Comparison of ENCODE assay signal across 27 cellular contexts in genomic region chr19:3902317-3902973, GRCh38. TPM values are rescaled to one million over a fixed set of nuclear protein-coding genes. Genes with fewer than 3 reads are reported as not detected.
A peak's percentile ranks its signal among the peaks of the same experiment; 100 is the strongest.
DNase-seq lines count a peak whose midpoint lies in the region; ATAC-seq, FAIRE-seq and TF ChIP-seq lines count a peak whose summit lies in the region.
"Had no signal": no experiment of that assay in that cellular context is flagged by ENCODE, and none has a peak within 500 bp of the region (broad histone marks: within the 10 kb centered on the region; RNA-seq: fewer than 3 reads in every experiment).

No MANE protein-coding gene starts in this region.

- intact Hi-C loops in HepG2 (cut with micrococcal nuclease; ENCODE audit: unreplicated experiment) (no loop called here), right lobe of liver (cut with DNase I) (no loop called here), ascending aorta (cut with DNase I) (no loop called here)

- in situ Hi-C loops in HepG2 (cut with HindIII; ENCODE audit: extremely low pct_ligation_motif_present, low pct_unique_long_range_greater_than_20kb), result no loop called here

- TF ChIP-seq POLR2A in HepG2 (IDR thresholded peaks at IDR 0.05; ENCODE audit: insufficient read depth in 1 of 2, low read depth in 2 of 2, low read length in 2 of 2) (no peak), right lobe of liver (IDR thresholded peaks at IDR 0.05) (no peak)

- no peak overlapping the region for H2AFZ ChIP-seq in HepG2 (ENCODE audit: low read length)
- H2AFZ ChIP-seq: GM23248 had no signal

- POLR2A ChIA-PET in HepG2 (lab: Yijun Ruan, JAX), result no interaction called here

- no TSS peak for BruUV-seq in HepG2 (replicated peaks; lab: Mats Ljungman, UMichigan)

- no peaks in the 10 kb centered on the region for H3K27me3 Mint-ChIP-seq in T-helper 17 cell

- TF ChIP-seq RAD21 in HepG2 (CRISPR knock-in tag; IDR thresholded peaks at IDR 0.05), result no peak

- FAIRE-seq in HepG2 (lab: Jason Lieb, UNC), result no peak
- FAIRE-seq in bronchial epithelial cell (lab: Jason Lieb, UNC), result peak; percentile 13
- FAIRE-seq: A549, GM12892, GM19239, H1 had no signal

- no peaks in the 10 kb centered on the region for H4K20me1 ChIP-seq in HepG2 (ENCODE audit: insufficient read depth, low read length)

- H3K27ac Mint-ChIP-seq in T-helper 17 cell, result no peak overlapping the region
- H3K27ac Mint-ChIP-seq: CD4-positive, alpha-beta memory T cell; H9; HFFc6 had no signal

- no peak overlapping the region for H3K27ac ChIP-seq in HepG2 (ENCODE audit: extremely low read length, insufficient read depth, low read length)
- no peak overlapping the region for H3K27ac ChIP-seq in right lobe of liver
- no peak overlapping the region for H3K27ac ChIP-seq in ascending aorta
- H3K27ac ChIP-seq: 22Rv1, A549, GM23248 had no signal

- H3K4me1 ChIP-seq in HepG2 (ENCODE audit: insufficient read depth, low read length), result no peaks in the 10 kb centered on the region
- no peaks in the 10 kb centered on the region for H3K4me1 ChIP-seq in right lobe of liver
- no peaks in the 10 kb centered on the region for H3K4me1 ChIP-seq in ascending aorta
- H3K4me1 ChIP-seq: A549 had no signal

- DNase-seq in HepG2 (ENCODE audit: low spot score) (no peak), right lobe of liver (no peak), T-helper 17 cell (no peak), bronchial epithelial cell (ENCODE audit: low read depth) (no peak), ascending aorta (ENCODE audit: low spot score in 2 of 2) (no peak), hippocampal formation (lab: John Stamatoyannopoulos, UW) (no peak), H4 (ENCODE audit: low spot score) (no peak)
- DNase-seq: ACHN; C1 segment of cervical spinal cord; Calu3; CD4-positive, alpha-beta memory T cell; COR-L47; DMS53; DMS79 treated with DMSO at 0.1 percent for 48 hours; GF-D8; GM23248; H9; HFFc6 had no signal

- no peak for ATAC-seq in HepG2
- ATAC-seq in right lobe of liver, result no peak
- no peak for ATAC-seq in T-helper 17 cell
- ATAC-seq in HG03521 (IDR thresholded peaks at IDR 0.05; ENCODE audit: unreplicated experiment), result no peak
- ATAC-seq: A549, HCT116 had no signal

- H3K27me3 ChIP-seq in HepG2 (ENCODE audit: control insufficient read depth in 1 of 2, insufficient read depth in 2 of 2, low read length in 2 of 2) (peaks cover 2 to 23% of the 10 kb centered on the region in 2 experiments; a peak in 4 of 5 replicates), right lobe of liver (no peaks in the 10 kb centered on the region), bronchial epithelial cell (ENCODE audit: control insufficient read depth, insufficient read depth, low read length) (no peaks in the 10 kb centered on the region), ascending aorta (no peaks in the 10 kb centered on the region)

- TF ChIP-seq EP300 in HepG2 (IDR thresholded peaks at IDR 0.05; ENCODE audit: low read depth in 2 of 2, low read length in 2 of 2), result no peak
- no peak for TF ChIP-seq EP300 in HepG2 (CRISPR knock-in tag; IDR thresholded peaks at IDR 0.05; ENCODE audit: borderline replicate concordance)

- no peaks in the 10 kb centered on the region for H3K79me2 ChIP-seq in HepG2 (ENCODE audit: insufficient read depth, low read length)

- peaks cover 4% of the 10 kb centered on the region for H3K4me1 Mint-ChIP-seq in T-helper 17 cell
- H3K4me1 Mint-ChIP-seq: H9 had no signal

- CTCF ChIA-PET in HepG2 (lab: Yijun Ruan, JAX; ENCODE audit: low intra/inter-chr PET ratio, low total read pairs), result no interaction called here

- no peak overlapping the region for H3K4me2 ChIP-seq in HepG2 (ENCODE audit: low read depth, low read length)
- H3K4me2 ChIP-seq: A549 had no signal

- H3K4me3 Mint-ChIP-seq in T-helper 17 cell, result peak overlapping the region; percentile 12
- H3K4me3 Mint-ChIP-seq: CD4-positive, alpha-beta memory T cell; H9; HFFc6 had no signal

- H3K4me3 ChIP-seq in HepG2 (replicated peaks in 1 of 3; ENCODE audit: insufficient read depth in 1 of 3, low read depth in 2 of 3, low read length in 3 of 3), result no peak overlapping the region
- no peak overlapping the region for H3K4me3 ChIP-seq in right lobe of liver
- H3K4me3 ChIP-seq in bronchial epithelial cell (ENCODE audit: low read depth, low read length), result no peak overlapping the region
- no peak overlapping the region for H3K4me3 ChIP-seq in ascending aorta
- H3K4me3 ChIP-seq: A549, GM23248 had no signal

- H3K36me3 ChIP-seq in HepG2 (replicated peaks in 1 of 2; ENCODE audit: control insufficient read depth in 1 of 2, insufficient read depth in 2 of 2, low read length in 2 of 2) (no peaks in the 10 kb centered on the region), right lobe of liver (no peaks in the 10 kb centered on the region), bronchial epithelial cell (ENCODE audit: control insufficient read depth, insufficient read depth, low read length) (no peaks in the 10 kb centered on the region), ascending aorta (no peaks in the 10 kb centered on the region)

- WGBS in HepG2 (ENCODE audit: low lambda C conversion rate), result 19% methylated on average over 6 of the region's 15 CpGs
- 100% methylated on average over 1 of the region's 15 CpGs for WGBS in right lobe of liver (ENCODE audit: insufficient coverage, low coverage, low lambda C conversion rate, missing lambda C conversion rate)

- H3K9ac ChIP-seq in HepG2 (ENCODE audit: insufficient read depth, low read depth, low read length), result no peak overlapping the region
- H3K9ac ChIP-seq: GM23248 had no signal

- H3K36me3 Mint-ChIP-seq in T-helper 17 cell (ENCODE audit: low read depth), result peaks cover 2% of the 10 kb centered on the region
- H3K36me3 Mint-ChIP-seq: CD4-positive, alpha-beta memory T cell had no signal

- H3K9me3 ChIP-seq in HepG2 (ENCODE audit: low read length) (no peaks in the 10 kb centered on the region), right lobe of liver (no peaks in the 10 kb centered on the region), T-helper 17 cell (ENCODE audit: control insufficient read depth, low read length, poor library complexity, severe bottlenecking) (no peaks in the 10 kb centered on the region), ascending aorta (no peaks in the 10 kb centered on the region)

- TF ChIP-seq CTCF in HepG2 (CRISPR knock-in tag; IDR thresholded peaks at IDR 0.05), result no peak
- no peak for TF ChIP-seq CTCF in right lobe of liver (IDR thresholded peaks at IDR 0.05)
- no peak for TF ChIP-seq CTCF in bronchial epithelial cell (IDR thresholded peaks at IDR 0.05; ENCODE audit: insufficient read depth, low read length, severe bottlenecking)
- no peak for TF ChIP-seq CTCF in ascending aorta (IDR thresholded peaks at IDR 0.05)

RNA-seq across cellular contexts. Expression of gene ATCAY, which starts 22.0 kb away (rescaled TPM):
- total RNA-seq in HepG2 (2016; rRNA removed; fragmentation: Illumina TruSeq; extraction: Trizol) (not detected in 2 replicates), right lobe of liver (not detected), T-helper 17 cell (under 1 TPM in 1 of 2 donors, not detected in 1; 0.60 TPM), bronchial epithelial cell (not detected in 2 replicates), ascending aorta (not detected)
- total RNA-seq in HepG2 (2016; cell fraction: cytosol; rRNA removed; fragmentation: Illumina TruSeq; extraction: Trizol; ENCODE audit: low read depth), result not detected in 2 replicates
- not detected in 2 replicates for total RNA-seq in HepG2 (2016; cell fraction: insoluble cytoplasmic fraction; rRNA removed; fragmentation: Illumina TruSeq; extraction: Trizol)
- total RNA-seq in HepG2 (2016; cell fraction: membrane; rRNA removed; fragmentation: Illumina TruSeq; extraction: Trizol), result not detected in 2 replicates
- total RNA-seq in HepG2 (2016; cell fraction: nucleus; rRNA removed; fragmentation: Illumina TruSeq; extraction: Trizol), result not detected in 2 replicates
- polyA plus RNA-seq in HepG2 (2011; rRNA removed), result not detected in 2 replicates
- not detected in 2 replicates for polyA plus RNA-seq in HepG2 (2011; cell fraction: cytosol; rRNA removed)
- polyA plus RNA-seq in HepG2 (2011; cell fraction: nucleus; rRNA removed), result not detected in 2 replicates
- polyA plus RNA-seq in HepG2 (2012), result not detected in 2 replicates
- polyA plus RNA-seq in HepG2 (2016; cell fraction: cytosol; fragmentation: Illumina TruSeq; extraction: Trizol; ENCODE audit: low read depth), result not detected in 2 replicates
- polyA plus RNA-seq in HepG2 (2016; cell fraction: insoluble cytoplasmic fraction; fragmentation: Illumina TruSeq; extraction: Trizol; ENCODE audit: low read depth), result not detected in 2 replicates
- not detected in 2 replicates for polyA plus RNA-seq in HepG2 (2016; cell fraction: membrane; fragmentation: Illumina TruSeq; extraction: Trizol; ENCODE audit: low read depth)
- polyA plus RNA-seq in HepG2 (2016; cell fraction: nucleus; fragmentation: Illumina TruSeq; extraction: Trizol; ENCODE audit: insufficient read depth, low read depth), result not detected in 2 replicates
- polyA minus RNA-seq in HepG2 (2011; rRNA and poly(A)+ RNA removed; ENCODE audit: low replicate concordance), result not detected in 2 replicates
- polyA minus RNA-seq in HepG2 (2011; cell fraction: cytosol; rRNA and poly(A)+ RNA removed), result not detected in 2 replicates
- not detected in 2 replicates for polyA minus RNA-seq in HepG2 (2011; cell fraction: nucleus; rRNA and poly(A)+ RNA removed)
- total RNA-seq in H4 (2014; rRNA removed; shearing (Covaris generic)), result not detected in 2 replicates
- total RNA-seq: Calu3; CD4-positive, alpha-beta memory T cell; GM23248; HFFc6 had no signal
- polyA plus RNA-seq: BJ; CD4-positive, alpha-beta memory T cell; GM23248 had no signal

RNA-seq across cellular contexts. Expression of gene NMRK2, which starts 30.4 kb away (rescaled TPM):
- total RNA-seq in HepG2 (2016; rRNA removed; fragmentation: Illumina TruSeq; extraction: Trizol) (not detected in 2 replicates), right lobe of liver (under 1 TPM in 1 of 6 experiments, not detected in 5; 0.17 TPM), T-helper 17 cell (not detected), bronchial epithelial cell (not detected in 2 replicates), ascending aorta (not detected)
- total RNA-seq in HepG2 (2016; cell fraction: cytosol; rRNA removed; fragmentation: Illumina TruSeq; extraction: Trizol; ENCODE audit: low read depth), result not detected in 2 replicates
- total RNA-seq in HepG2 (2016; cell fraction: insoluble cytoplasmic fraction; rRNA removed; fragmentation: Illumina TruSeq; extraction: Trizol), result not detected in 2 replicates
- not detected in 2 replicates for total RNA-seq in HepG2 (2016; cell fraction: membrane; rRNA removed; fragmentation: Illumina TruSeq; extraction: Trizol)
- not detected in 2 replicates for total RNA-seq in HepG2 (2016; cell fraction: nucleus; rRNA removed; fragmentation: Illumina TruSeq; extraction: Trizol)
- polyA plus RNA-seq in HepG2 (2011; rRNA removed), result not detected in 2 replicates
- polyA plus RNA-seq in HepG2 (2011; cell fraction: cytosol; rRNA removed), result not detected in 2 replicates
- not detected in 2 replicates for polyA plus RNA-seq in HepG2 (2011; cell fraction: nucleus; rRNA removed)
- not detected in 2 replicates for polyA plus RNA-seq in HepG2 (2012)
- not detected in 2 replicates for polyA plus RNA-seq in HepG2 (2016; cell fraction: cytosol; fragmentation: Illumina TruSeq; extraction: Trizol; ENCODE audit: low read depth)
- not detected in 2 replicates for polyA plus RNA-seq in HepG2 (2016; cell fraction: insoluble cytoplasmic fraction; fragmentation: Illumina TruSeq; extraction: Trizol; ENCODE audit: low read depth)
- not detected in 2 replicates for polyA plus RNA-seq in HepG2 (2016; cell fraction: membrane; fragmentation: Illumina TruSeq; extraction: Trizol; ENCODE audit: low read depth)
- not detected in 2 replicates for polyA plus RNA-seq in HepG2 (2016; cell fraction: nucleus; fragmentation: Illumina TruSeq; extraction: Trizol; ENCODE audit: insufficient read depth, low read depth)
- not detected in 2 replicates for polyA minus RNA-seq in HepG2 (2011; rRNA and poly(A)+ RNA removed; ENCODE audit: low replicate concordance)
- not detected in 2 replicates for polyA minus RNA-seq in HepG2 (2011; cell fraction: cytosol; rRNA and poly(A)+ RNA removed)
- polyA minus RNA-seq in HepG2 (2011; cell fraction: nucleus; rRNA and poly(A)+ RNA removed), result not detected in 2 replicates
- not detected in 2 replicates for total RNA-seq in H4 (2014; rRNA removed; shearing (Covaris generic))
- total RNA-seq: Calu3; CD4-positive, alpha-beta memory T cell; Daoy; GM23248; HFFc6 had no signal
- polyA plus RNA-seq: A549; BJ; CD4-positive, alpha-beta memory T cell; GM23248 had no signal

RNA-seq across cellular contexts. Expression of gene ZFR2, which starts 33.6 kb away (rescaled TPM):
- total RNA-seq in HepG2 (2016; rRNA removed; fragmentation: Illumina TruSeq; extraction: Trizol), result 0.69 and 1.00 TPM in 2 replicates
- 0.35 and 1.1 TPM in 2 replicates for total RNA-seq in HepG2 (2016; cell fraction: cytosol; rRNA removed; fragmentation: Illumina TruSeq; extraction: Trizol; ENCODE audit: low read depth)
- 0.63 and 0.67 TPM in 2 replicates for total RNA-seq in HepG2 (2016; cell fraction: insoluble cytoplasmic fraction; rRNA removed; fragmentation: Illumina TruSeq; extraction: Trizol)
- 1.1 and 1.7 TPM in 2 replicates for total RNA-seq in HepG2 (2016; cell fraction: membrane; rRNA removed; fragmentation: Illumina TruSeq; extraction: Trizol)
- total RNA-seq in HepG2 (2016; cell fraction: nucleus; rRNA removed; fragmentation: Illumina TruSeq; extraction: Trizol), result 0.47 TPM in 1 of 2 replicates, not detected in the other
- polyA plus RNA-seq in HepG2 (2011; rRNA removed), result 0.37 and 0.50 TPM in 2 replicates
- 0.53 and 0.60 TPM in 2 replicates for polyA plus RNA-seq in HepG2 (2011; cell fraction: cytosol; rRNA removed)
- polyA plus RNA-seq in HepG2 (2011; cell fraction: nucleus; rRNA removed), result 1.1 and 1.2 TPM in 2 replicates
- polyA plus RNA-seq in HepG2 (2012), result 0.93 and 1.1 TPM in 2 replicates
- 0.61 and 1.3 TPM in 2 replicates for polyA plus RNA-seq in HepG2 (2016; cell fraction: cytosol; fragmentation: Illumina TruSeq; extraction: Trizol; ENCODE audit: low read depth)
- 0.59 and 1.4 TPM in 2 replicates for polyA plus RNA-seq in HepG2 (2016; cell fraction: insoluble cytoplasmic fraction; fragmentation: Illumina TruSeq; extraction: Trizol; ENCODE audit: low read depth)
- 0.82 and 1.1 TPM in 2 replicates for polyA plus RNA-seq in HepG2 (2016; cell fraction: membrane; fragmentation: Illumina TruSeq; extraction: Trizol; ENCODE audit: low read depth)
- 0.60 and 2.2 TPM in 2 replicates for polyA plus RNA-seq in HepG2 (2016; cell fraction: nucleus; fragmentation: Illumina TruSeq; extraction: Trizol; ENCODE audit: insufficient read depth, low read depth)
- 1.2 TPM in 1 of 2 replicates, not detected in the other for polyA minus RNA-seq in HepG2 (2011; rRNA and poly(A)+ RNA removed; ENCODE audit: low replicate concordance)
- not detected in 2 replicates for polyA minus RNA-seq in HepG2 (2011; cell fraction: cytosol; rRNA and poly(A)+ RNA removed)
- not detected in 2 replicates for polyA minus RNA-seq in HepG2 (2011; cell fraction: nucleus; rRNA and poly(A)+ RNA removed)
- not detected for total RNA-seq in right lobe of liver
- total RNA-seq in T-helper 17 cell, result 1 to 10 TPM; 1.2 to 1.3 TPM
- not detected in 2 replicates for total RNA-seq in bronchial epithelial cell
- total RNA-seq in ascending aorta, result not detected
- not detected in 2 replicates for total RNA-seq in H4 (2014; rRNA removed; shearing (Covaris generic))
- total RNA-seq: Calu3, GM23248, HFFc6 had no signal
- polyA plus RNA-seq: GM23248 had no signal
